Comparison of ENCODE assay signal across 27 cellular contexts in the genomic region with DNA sequence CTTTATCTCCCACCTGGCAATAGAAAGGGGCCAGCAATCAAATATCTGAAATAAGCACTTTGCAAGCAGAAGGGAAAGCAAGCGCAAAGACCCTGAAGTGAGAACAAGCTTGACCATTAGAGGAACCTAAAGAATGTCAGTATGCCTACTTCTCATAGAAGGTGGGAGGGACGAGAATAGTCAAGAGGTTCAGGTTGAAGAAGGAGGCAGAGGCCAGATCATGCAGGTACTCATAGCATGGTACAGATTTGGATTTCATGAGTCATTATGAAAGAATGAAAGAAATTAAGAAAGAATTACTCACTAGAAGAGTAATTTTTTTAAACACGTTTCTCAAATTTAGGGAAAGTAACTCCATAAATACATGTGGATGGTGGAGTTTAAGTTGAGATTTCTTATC.
"Had no signal": no experiment of that assay in that cellular context is flagged by ENCODE, and none has a peak within 500 bp of the region (broad histone marks: within the 10 kb centered on the region; RNA-seq: fewer than 3 reads in every experiment).

No MANE protein-coding gene starts in this region.

- H3K27ac ChIP-seq: neutrophil, pancreas, prostate gland, right atrium auricular region, right lobe of liver, sigmoid colon, stomach, thoracic aorta, thyroid gland, tibial nerve, upper lobe of left lung, uterus had no signal

- H3K27me3 Mint-ChIP-seq: stimulated activated naive B cell treated with anti-CD40 and anti-IgM and Interleukin-4, amounts not matched to agents 10 μg/mL and 1 μg/mL and 100 μg/mL, for 72 hours had no signal

- H3K36me3 ChIP-seq: neutrophil, pancreas, prostate gland, right atrium auricular region, right lobe of liver, sigmoid colon, stomach, thoracic aorta, thyroid gland, tibial nerve, upper lobe of left lung, uterus had no signal

- H3K4me3 ChIP-seq: pancreas, prostate gland, right atrium auricular region, right lobe of liver, sigmoid colon, stomach, thoracic aorta, thyroid gland, tibial nerve, upper lobe of left lung, uterus had no signal

- H3K4me1 ChIP-seq: pancreas, prostate gland, right atrium auricular region, right lobe of liver, sigmoid colon, stomach, thyroid gland, tibial nerve, upper lobe of left lung, uterus had no signal

- H3K27ac Mint-ChIP-seq: naive thymus-derived CD8-positive, alpha-beta T cell; natural killer cell treated with Interleukin-12 subunit alpha and Interleukin-12 subunit beta and Interleukin-15 and Interleukin-18, amount 100 ng/mL, for 72 hours; nephron progenitor cell; stimulated activated effector memory CD8-positive, alpha-beta T cell treated with anti-CD3 and anti-CD28 coated beads, Interleukin-12 subunit alpha, Interleukin-12 subunit beta, amount 100 ng/mL, for 72 hours; stimulated activated naive B cell treated with anti-CD40 and anti-IgM and Interleukin-4, amounts not matched to agents 10 μg/mL and 1 μg/mL and 100 μg/mL, for 72 hours; stimulated activated naive CD8-positive, alpha-beta T cell treated with anti-CD3 and anti-CD28 coated beads, Interleukin-15, Interleukin-2, amounts not matched to agents 100 ng/mL and 50 ng/mL, for 24 hours had no signal

- H3K4me1 Mint-ChIP-seq: naive thymus-derived CD8-positive, alpha-beta T cell; nephron progenitor cell; neural crest cell; stimulated activated effector memory CD8-positive, alpha-beta T cell treated with anti-CD3 and anti-CD28 coated beads, Interleukin-12 subunit alpha, Interleukin-12 subunit beta, amount 100 ng/mL, for 72 hours; stimulated activated naive B cell treated with anti-CD40 and anti-IgM and Interleukin-4, amounts not matched to agents 10 μg/mL and 1 μg/mL and 100 μg/mL, for 72 hours had no signal

- DNase-seq: naive thymus-derived CD8-positive, alpha-beta T cell; nephron progenitor cell; nucleus accumbens; pancreas; retina; right lobe of liver; sigmoid colon; small intestine; stimulated activated CD4-positive, alpha-beta T cell treated with anti-CD3 and anti-CD28 coated beads, Interleukin-15, amount 100 ng/mL, for 24 hours; stimulated activated CD4-positive, alpha-beta T cell treated with anti-CD3 and anti-CD28 coated beads, Interleukin-2, amount 100 ng/mL, for 24 hours; stimulated activated CD4-positive, alpha-beta T cell treated with anti-CD3 and anti-CD28 coated beads, Interleukin-2, amount 100 ng/mL, for 48 hours; stimulated activated CD4-positive, alpha-beta T cell treated with anti-CD3 and anti-CD28 coated beads, Interleukin-4, amount 100 ng/mL, for 24 hours; stimulated activated naive B cell treated with anti-CD40 and anti-IgM and Interleukin-4, amounts not matched to agents 10 μg/mL and 1 μg/mL and 100 μg/mL, for 72 hours; stimulated activated naive CD4-positive, alpha-beta T cell treated with Interleukin-2 at 50 U/mL for 16 hours; stomach; thyroid gland; upper lobe of left lung; uterus had no signal

- FAIRE-seq: pancreas, small intestine had no signal

- H3K9me3 Mint-ChIP-seq: stimulated activated effector memory CD8-positive, alpha-beta T cell treated with anti-CD3 and anti-CD28 coated beads, Interleukin-12 subunit alpha, Interleukin-12 subunit beta, amount 100 ng/mL, for 72 hours; stimulated activated naive B cell treated with anti-CD40 and anti-IgM and Interleukin-4, amounts not matched to agents 10 μg/mL and 1 μg/mL and 100 μg/mL, for 72 hours had no signal

- H3K27me3 ChIP-seq: neutrophil, pancreas, right atrium auricular region, right lobe of liver, sigmoid colon, stomach, thyroid gland, tibial nerve, upper lobe of left lung, uterus had no signal

- H3K4me3 Mint-ChIP-seq: naive thymus-derived CD8-positive, alpha-beta T cell; natural killer cell treated with Interleukin-12 subunit alpha and Interleukin-12 subunit beta and Interleukin-15 and Interleukin-18, amount 100 ng/mL, for 72 hours; nephron progenitor cell; neural crest cell; stimulated activated effector memory CD8-positive, alpha-beta T cell treated with anti-CD3 and anti-CD28 coated beads, Interleukin-12 subunit alpha, Interleukin-12 subunit beta, amount 100 ng/mL, for 72 hours; stimulated activated naive B cell treated with anti-CD40 and anti-IgM and Interleukin-4, amounts not matched to agents 10 μg/mL and 1 μg/mL and 100 μg/mL, for 72 hours; stimulated activated naive CD8-positive, alpha-beta T cell treated with anti-CD3 and anti-CD28 coated beads, Interleukin-15, Interleukin-2, amounts not matched to agents 100 ng/mL and 50 ng/mL, for 24 hours had no signal

- H3K9me3 ChIP-seq: neutrophil, pancreas, prostate gland, right atrium auricular region, right lobe of liver, sigmoid colon, stomach, thoracic aorta, thyroid gland, tibial nerve, upper lobe of left lung, uterus had no signal

- ATAC-seq: naive thymus-derived CD8-positive, alpha-beta T cell; natural killer cell treated with Interleukin-12 subunit alpha and Interleukin-12 subunit beta and Interleukin-15 and Interleukin-18, amount 100 ng/mL, for 72 hours; pancreas; right lobe of liver; stimulated activated effector memory CD8-positive, alpha-beta T cell treated with anti-CD3 and anti-CD28 coated beads, Interleukin-12 subunit alpha, Interleukin-12 subunit beta, amount 100 ng/mL, for 72 hours; stimulated activated naive B cell treated with anti-CD40 and anti-IgM and Interleukin-4, amounts not matched to agents 10 μg/mL and 1 μg/mL and 100 μg/mL, for 72 hours had no signal

- H3K36me3 Mint-ChIP-seq: naive thymus-derived CD8-positive, alpha-beta T cell; natural killer cell treated with Interleukin-12 subunit alpha and Interleukin-12 subunit beta and Interleukin-15 and Interleukin-18, amount 100 ng/mL, for 72 hours; stimulated activated effector memory CD8-positive, alpha-beta T cell treated with anti-CD3 and anti-CD28 coated beads, Interleukin-12 subunit alpha, Interleukin-12 subunit beta, amount 100 ng/mL, for 72 hours; stimulated activated naive B cell treated with anti-CD40 and anti-IgM and Interleukin-4, amounts not matched to agents 10 μg/mL and 1 μg/mL and 100 μg/mL, for 72 hours had no signal
